Comparison of ENCODE assay signal across 8 cellular contexts in genomic region chr19:35648017-35648961, GRCh38. TPM values are rescaled to one million over a fixed set of nuclear protein-coding genes. Genes with fewer than 3 reads are reported as not detected.
DNase-seq lines count a peak whose midpoint lies in the region; FAIRE-seq and TF ChIP-seq lines count a peak whose summit lies in the region.

A gene with protein sequence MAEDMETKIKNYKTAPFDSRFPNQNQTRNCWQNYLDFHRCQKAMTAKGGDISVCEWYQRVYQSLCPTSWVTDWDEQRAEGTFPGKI (plus strand): TSS chr19:35648323. CDS start chr19:35651244, 2,921 bp downstream.

- H3K27me3 Mint-ChIP-seq in activated naive CD4-positive, alpha-beta T cell treated with anti-CD3 and anti-CD28 coated beads for 36 hours (ENCODE audit: low read depth): no peaks in the 10 kb centered on the region

- peaks cover 22% of the 10 kb centered on the region for H3K36me3 ChIP-seq in neutrophil

- peaks cover 16% of the 10 kb centered on the region for H3K36me3 Mint-ChIP-seq in activated naive CD4-positive, alpha-beta T cell treated with anti-CD3 and anti-CD28 coated beads for 36 hours (ENCODE audit: low read depth)

- peaks cover 40% of the 10 kb centered on the region for H3K4me1 Mint-ChIP-seq in activated naive CD4-positive, alpha-beta T cell treated with anti-CD3 and anti-CD28 coated beads for 36 hours (ENCODE audit: low read depth)

- DNase-seq in GDM1 (lab: John Stamatoyannopoulos, UW) (peak; percentile 94), HFF-Myc (ENCODE audit: extremely low read depth, low read depth) (peak; percentile 95), NAMALWA (ENCODE audit: low spot score) (peak; percentile 99), SK-N-DZ (ENCODE audit: low spot score) (peak; percentile 98), frontal cortex (ENCODE audit: low spot score in 2 of 2) (peak; percentile 94 to 99), substantia nigra (lab: John Stamatoyannopoulos, UW) (peak; percentile 42 to 99 (median 94))
- DNase-seq in activated naive CD4-positive, alpha-beta T cell treated with anti-CD3 and anti-CD28 coated beads for 36 hours: peak; percentile 97

- H3K27ac ChIP-seq in neutrophil (peak within 1 kb of the TSS; percentile 84), substantia nigra (ENCODE audit: low read depth, low read length, poor library complexity, severe bottlenecking) (peak within 1 kb of the TSS; percentile 76)

- peak within 1 kb of the TSS; percentile 87 for H3K4me3 Mint-ChIP-seq in activated naive CD4-positive, alpha-beta T cell treated with anti-CD3 and anti-CD28 coated beads for 36 hours

- H3K27me3 ChIP-seq in neutrophil: no peaks in the 10 kb centered on the region

- peaks cover 40 to 41% of the 10 kb centered on the region in 2 experiments for H3K4me1 ChIP-seq in neutrophil (ENCODE audit: control insufficient read depth in 1 of 2, insufficient read depth in 1 of 2, low read depth in 1 of 2, low read length in 1 of 2)

- H3K27ac Mint-ChIP-seq in activated naive CD4-positive, alpha-beta T cell treated with anti-CD3 and anti-CD28 coated beads for 36 hours: peak within 1 kb of the TSS; percentile 91

- H3K4me3 ChIP-seq in HFF-Myc (replicated peaks; ENCODE audit: low read depth, low read length) (peak within 1 kb of the TSS; percentile 90), neutrophil (ENCODE audit: low read depth in 1 of 2, low read length in 1 of 2) (peak within 1 kb of the TSS; percentile 87 to 94)

- intact Hi-C loops in activated naive CD4-positive, alpha-beta T cell treated with anti-CD3 and anti-CD28 coated beads for 36 hours (cut with micrococcal nuclease): loop anchor here (1.0 kb wide), 3 partner anchors 20 to 283 kb away; no protein-coding TSS in a partner anchor

- TF ChIP-seq CTCF in HFF-Myc (IDR thresholded peaks at IDR 0.05; ENCODE audit: low read depth, low read length, missing control alignments) (no peak), neutrophil (IDR thresholded peaks at IDR 0.05) (peak; percentile 41)

- peak; percentile 71 for FAIRE-seq in frontal cortex (lab: Jason Lieb, UNC)

- no peaks in the 10 kb centered on the region for H3K9me3 ChIP-seq in neutrophil

- CTCF ChIA-PET in activated naive CD4-positive, alpha-beta T cell treated with anti-CD3 and anti-CD28 coated beads for 36 hours (lab: Charles Lee): interaction anchor here (0.5 to 1.7 kb wide), 8 partner anchors 8 to 282 kb away, joined by 3 to 12 read pairs (median 3); no protein-coding TSS in a partner anchor

- no peaks in the 10 kb centered on the region for H3K9me3 Mint-ChIP-seq in activated naive CD4-positive, alpha-beta T cell treated with anti-CD3 and anti-CD28 coated beads for 36 hours

RNA-seq across cellular contexts. Expression of the gene that starts here (rescaled TPM):
- polyA plus RNA-seq in SK-N-DZ (2014; cell fraction: cytosol; rRNA removed): 404 and 474 TPM in 2 replicates
- polyA plus RNA-seq in SK-N-DZ (2014; cell fraction: nucleus; rRNA removed): 499 and 688 TPM in 2 replicates
- 100 to 1,000 TPM; 499 to 512 TPM for total RNA-seq in activated naive CD4-positive, alpha-beta T cell treated with anti-CD3 and anti-CD28 coated beads for 36 hours
- 210 TPM for total RNA-seq in frontal cortex

Comparison
In these comparisons a context has a peak if more than half of its experiments do, and no peak if none do; other contexts are left out.
1. Peak in every context shown above with its lines: DNase-seq, H3K4me3 ChIP-seq and H3K27ac ChIP-seq.